ENCODE assay signal across 21 cellular contexts in genomic region chr2:142754182-142754581, GRCh38.
"Had no signal": no experiment of that assay in that cellular context is flagged by ENCODE, and none has a peak within 500 bp of the region (broad histone marks: within the 10 kb centered on the region; RNA-seq: fewer than 3 reads in every experiment).

No MANE protein-coding gene starts in this region.

- H3K4me2 ChIP-seq: smooth muscle cell had no signal

- H3K36me3 ChIP-seq: esophagus muscularis mucosa, heart left ventricle, lower lobe of right lung, sigmoid colon had no signal

- H3K4me3 ChIP-seq: esophagus muscularis mucosa, heart left ventricle, lower lobe of right lung, sigmoid colon, smooth muscle cell, testis had no signal

- H3K27me3 ChIP-seq: esophagus muscularis mucosa, heart left ventricle, sigmoid colon, testis had no signal

- H3K4me1 ChIP-seq: esophagus muscularis mucosa, heart left ventricle, lower lobe of right lung, sigmoid colon, testis had no signal

- DNase-seq: activated gamma-delta T cell treated with Interleukin-2 at 50 U/mL for 16 hours; activated T-cell treated with anti-CD3 and anti-CD28 coated beads, Interleukin-2, amount 50 U/mL, for 1 hour; anterior cingulate cortex; dermis blood vessel endothelial cell; effector CD8-positive, alpha-beta T cell; heart left ventricle; islet precursor cell; left cardiac atrium; lower lobe of right lung; naive B cell; nucleus accumbens; posterior cingulate gyrus; sigmoid colon; stimulated activated CD4-positive, alpha-beta T cell treated with anti-CD3 and anti-CD28 coated beads, Interleukin-15, amount 100 ng/mL, for 24 hours; stimulated activated CD4-positive, alpha-beta T cell treated with anti-CD3 and anti-CD28 coated beads, Interleukin-2, amount 100 ng/mL, for 48 hours; stimulated activated CD8-positive, alpha-beta memory T cell treated with anti-CD3 and anti-CD28 coated beads, Interleukin-4, amount 100 ng/mL, for 48 hours; stimulated activated naive CD4-positive, alpha-beta T cell; T-helper 9 cell; testis had no signal

- H3K27ac ChIP-seq: esophagus muscularis mucosa, heart left ventricle, lower lobe of right lung, sigmoid colon, testis had no signal

- ATAC-seq: heart left ventricle, left cardiac atrium, lower lobe of right lung had no signal

- H3K9me3 ChIP-seq: esophagus muscularis mucosa, heart left ventricle, lower lobe of right lung, sigmoid colon, testis had no signal
